In genomic region chr6:193180-193579, GRCh38 we compare ENCODE assay signal across 17 cellular contexts.
DNase-seq lines count a peak whose midpoint lies in the region; ATAC-seq and TF ChIP-seq lines count a peak whose summit lies in the region.
"Had no signal": no experiment of that assay in that cellular context is flagged by ENCODE, and none has a peak within 500 bp of the region (broad histone marks: within the 10 kb centered on the region; RNA-seq: fewer than 3 reads in every experiment).

No MANE protein-coding gene starts in this region.

- H2AFZ ChIP-seq in IMR-90 (replicated peaks; ENCODE audit: low read length, poor library complexity), result no peak overlapping the region

- BruUV-seq in IMR-90 (replicated peaks; lab: Mats Ljungman, UMichigan), result no TSS peak

- H3K9ac ChIP-seq in IMR-90 (ENCODE audit: low read depth, low read length), result no peak overlapping the region

- H3K4me1 ChIP-seq in IMR-90 (ENCODE audit: control insufficient read depth, insufficient read depth, low read length), result no peaks in the 10 kb centered on the region
- peaks cover 0 to 15% of the 10 kb centered on the region in 2 donors for H3K4me1 ChIP-seq in left lung
- peaks cover 0 to 20% (median 0%) of the 10 kb centered on the region in 4 donors for H3K4me1 ChIP-seq in tibial nerve

- 81% methylated on average over 5 of the region's 7 CpGs; no CpG with 5 or more reads in 1 of the 2 experiments for WGBS in IMR-90 (ENCODE audit: extremely low coverage in 2 of 2, insufficient read length in 1 of 2), 2 experiments
- WGBS in tibial nerve, 2 donors, result 91 to 92% methylated on average over 7 of the region's 7 CpGs

- H3K79me1 ChIP-seq in IMR-90 (ENCODE audit: low read depth in 1 of 2, low read length in 2 of 2), result no peaks in the 10 kb centered on the region

- no peak overlapping the region for H4K5ac ChIP-seq in IMR-90 (ENCODE audit: low read depth, low read length)

- H3K23ac ChIP-seq in IMR-90 (ENCODE audit: low read depth, low read length), result no peak overlapping the region

- H3K27me3 ChIP-seq in IMR-90 (ENCODE audit: control insufficient read depth, insufficient read depth, low read length), result peaks cover 2% of the 10 kb centered on the region; the same call in 1 of the 2 replicates
- H3K27me3 ChIP-seq in left lung, result no peaks in the 10 kb centered on the region
- H3K27me3 ChIP-seq in tibial nerve, result no peaks in the 10 kb centered on the region
- H3K27me3 ChIP-seq: gastrocnemius medialis, right atrium auricular region had no signal

- CTCF ChIA-PET in IMR-90 (lab: Yijun Ruan, JAX), result no interaction called here

- H3K4me1 Mint-ChIP-seq in activated naive CD8-positive, alpha-beta T cell (ENCODE audit: low read depth), result peaks cover 78% of the 10 kb centered on the region
- peaks cover 36 to 72% (median 62%) of the 10 kb centered on the region in 4 donors for H3K4me1 Mint-ChIP-seq in naive thymus-derived CD8-positive, alpha-beta T cell

- H3K27ac Mint-ChIP-seq in activated naive CD8-positive, alpha-beta T cell, result peak overlapping the region; percentile 97
- peak overlapping the region in 8 of 10 donors; percentile 15 to 93 (median 65) for H3K27ac Mint-ChIP-seq in naive thymus-derived CD8-positive, alpha-beta T cell
- H3K27ac Mint-ChIP-seq: H9 had no signal

- no peak overlapping the region for H3K27ac ChIP-seq in IMR-90 (ENCODE audit: insufficient read depth, low read length)
- no peak overlapping the region for H3K27ac ChIP-seq in left lung
- no peak overlapping the region for H3K27ac ChIP-seq in tibial nerve
- H3K27ac ChIP-seq: gastrocnemius medialis, right atrium auricular region had no signal

- no peak overlapping the region for H4K91ac ChIP-seq in IMR-90 (ENCODE audit: insufficient read depth, low read depth, low read length)

- H2BK120ac ChIP-seq in IMR-90 (ENCODE audit: low read depth, low read length), result no peak overlapping the region

- no peak overlapping the region for H2BK15ac ChIP-seq in IMR-90 (ENCODE audit: low read depth, low read length)

- no peak overlapping the region for H2AK9ac ChIP-seq in IMR-90 (replicated peaks; ENCODE audit: low read depth, low read length, poor library complexity)

- no peaks in the 10 kb centered on the region for H3K36me3 ChIP-seq in IMR-90 (ENCODE audit: control insufficient read depth, insufficient read depth, low read length)
- H3K36me3 ChIP-seq in left lung, result no peaks in the 10 kb centered on the region
- H3K36me3 ChIP-seq in tibial nerve, result no peaks in the 10 kb centered on the region
- H3K36me3 ChIP-seq: gastrocnemius medialis, right atrium auricular region had no signal

- H3K27me3 Mint-ChIP-seq in activated naive CD8-positive, alpha-beta T cell, result no peaks in the 10 kb centered on the region
- H3K27me3 Mint-ChIP-seq in naive thymus-derived CD8-positive, alpha-beta T cell, result no peaks in the 10 kb centered on the region

- no peak overlapping the region for H3K4ac ChIP-seq in IMR-90 (ENCODE audit: low read depth, low read length)

- ATAC-seq in IMR-90 (ENCODE audit: low read depth) (no peak), left lung (no peak)
- no peak for ATAC-seq in naive thymus-derived CD8-positive, alpha-beta T cell
- ATAC-seq: gastrocnemius medialis, left cardiac atrium had no signal

- intact Hi-C loops in IMR-90 (cut with micrococcal nuclease) (no loop called here), left lung (cut with DNase I) (no loop called here)

- H3K4me3 ChIP-seq in IMR-90 (ENCODE audit: insufficient read depth, low read depth, low read length) (no peak overlapping the region), left lung (no peak overlapping the region), tibial nerve (no peak overlapping the region)
- H3K4me3 ChIP-seq: gastrocnemius medialis, right atrium auricular region had no signal

- H3K9me1 ChIP-seq in IMR-90 (ENCODE audit: insufficient read depth, low read length), result no peaks in the 10 kb centered on the region

- no peak overlapping the region for H3K56ac ChIP-seq in IMR-90 (ENCODE audit: extremely low read depth, insufficient read depth, low read length)

- no peak for TF ChIP-seq RAD21 in IMR-90 (IDR thresholded peaks at IDR 0.05; ENCODE audit: low read length)

- H4K8ac ChIP-seq in IMR-90 (ENCODE audit: low read depth in 2 of 2, low read length in 2 of 2), result no peak overlapping the region

- POLR2A ChIA-PET in IMR-90 (lab: Charles Lee; ENCODE audit: unreplicated experiment), result no interaction called here
- POLR2A ChIA-PET in naive thymus-derived CD8-positive, alpha-beta T cell (lab: Charles Lee), result interaction anchor here (0.7 kb wide), 1 partner anchor 9 kb away, joined by 3 read pairs; no protein-coding TSS in a partner anchor

- no peak overlapping the region for H3K4me2 ChIP-seq in IMR-90 (ENCODE audit: low read depth, low read length)

- no peak overlapping the region for H2AK5ac ChIP-seq in IMR-90 (ENCODE audit: low read depth, low read length)

- H3K9me3 Mint-ChIP-seq in activated naive CD8-positive, alpha-beta T cell (ENCODE audit: low read depth), result no peaks in the 10 kb centered on the region
- no peaks in the 10 kb centered on the region for H3K9me3 Mint-ChIP-seq in naive thymus-derived CD8-positive, alpha-beta T cell

- H3K18ac ChIP-seq in IMR-90 (ENCODE audit: low read depth, low read length), result no peak overlapping the region

- TF ChIP-seq POLR2A in IMR-90 (IDR thresholded peaks at IDR 0.05; ENCODE audit: low read depth, low read length) (no peak), tibial nerve (IDR thresholded peaks at IDR 0.05) (no peak)

- no peak overlapping the region for H2BK20ac ChIP-seq in IMR-90 (ENCODE audit: low read depth, low read length)

- TF ChIP-seq CTCF in IMR-90 (conservative IDR thresholded peaks at IDR 0.05; ENCODE audit: low read depth, low read length) (no peak), left lung (IDR thresholded peaks at IDR 0.05) (no peak), tibial nerve (IDR thresholded peaks at IDR 0.05) (no peak)

- dilution Hi-C loops in IMR-90 (cut with HindIII; ENCODE audit: low sequenced_read_pairs, unreplicated experiment), result no loop called here

- no peak for TF ChIP-seq EP300 in tibial nerve (IDR thresholded peaks at IDR 0.05)

- no peak overlapping the region for H3K14ac ChIP-seq in IMR-90 (replicated peaks; ENCODE audit: low read depth, low read length)

- no peaks in the 10 kb centered on the region for H4K20me1 ChIP-seq in IMR-90 (ENCODE audit: insufficient read depth, low read length)

- in situ Hi-C loops in IMR-90 (cut with MboI; ENCODE audit: low sequenced_read_pairs) (no loop called here), KBM-7 (cut with MboI; ENCODE audit: low pct_unique_long_range_greater_than_20kb, low sequenced_read_pairs) (no loop called here)

- peak overlapping the region; percentile 66 for H2BK5ac ChIP-seq in IMR-90 (ENCODE audit: low read depth, low read length, poor library complexity, severe bottlenecking)

- peak; percentile 40 for DNase-seq in activated CD8-positive, alpha-beta memory T cell treated with anti-CD3 and anti-CD28 coated beads, Interleukin-2, amount 50 U/mL, for 48 hours
- no peak for DNase-seq in activated CD8-positive, alpha-beta memory T cell treated with anti-CD3 and anti-CD28 coated beads for 24 hours
- DNase-seq in IMR-90, result no peak
- DNase-seq in naive thymus-derived CD8-positive, alpha-beta T cell, result no peak
- no peak for DNase-seq in left lung
- DNase-seq in tibial nerve (ENCODE audit: low spot score in 2 of 2), result no peak
- no peak for DNase-seq in KBM-7
- DNase-seq: ACHN, gastrocnemius medialis, H9, left cardiac atrium, midbrain, NCI-H2029, nucleus accumbens, trophoblast cell had no signal

- H3K9me3 ChIP-seq in IMR-90 (ENCODE audit: control insufficient read depth, insufficient read depth, low read length) (no peaks in the 10 kb centered on the region), left lung (no peaks in the 10 kb centered on the region), tibial nerve (no peaks in the 10 kb centered on the region)
- H3K9me3 ChIP-seq: gastrocnemius medialis, right atrium auricular region had no signal

- H3K36me3 Mint-ChIP-seq in activated naive CD8-positive, alpha-beta T cell, result peaks cover 2% of the 10 kb centered on the region
- H3K36me3 Mint-ChIP-seq in naive thymus-derived CD8-positive, alpha-beta T cell, result no peaks in the 10 kb centered on the region

- peak overlapping the region; percentile 73 for H3K4me3 Mint-ChIP-seq in activated naive CD8-positive, alpha-beta T cell
- H3K4me3 Mint-ChIP-seq in naive thymus-derived CD8-positive, alpha-beta T cell, result peak overlapping the region in 7 of 10 donors; percentile 2 to 70 (median 30)
- H3K4me3 Mint-ChIP-seq: H9 had no signal

TF ChIP-seq in IMR-90, 13 proteins besides CTCF, POLR2A, EP300 and RAD21 (continues in another document):
- no peak for TF ChIP-seq USF2 (IDR thresholded peaks at IDR 0.05; ENCODE audit: low read depth, low read length)
- no peak for TF ChIP-seq CHD1 (IDR thresholded peaks at IDR 0.05; ENCODE audit: low read depth, low read length)
- no peak for TF ChIP-seq MXI1 (IDR thresholded peaks at IDR 0.05; ENCODE audit: borderline replicate concordance, low read depth, low read length)
- no peak for TF ChIP-seq RCOR1 (IDR thresholded peaks at IDR 0.05; ENCODE audit: insufficient replicate concordance, low read length)
- TF ChIP-seq CEBPB (IDR thresholded peaks at IDR 0.05; ENCODE audit: low read depth, low read length), result no peak
- TF ChIP-seq ELK1 (IDR thresholded peaks at IDR 0.05; ENCODE audit: borderline replicate concordance, low read depth, low read length), result no peak
- no peak for TF ChIP-seq SMC3 (IDR thresholded peaks at IDR 0.05; ENCODE audit: low read depth, low read length)
- no peak for TF ChIP-seq NFE2L2 (IDR thresholded peaks at IDR 0.05; ENCODE audit: low read depth, low read length)
- no peak for TF ChIP-seq MAFK (IDR thresholded peaks at IDR 0.05; ENCODE audit: low read depth, low read length)
- no peak for TF ChIP-seq MAZ (IDR thresholded peaks at IDR 0.05; ENCODE audit: borderline replicate concordance, low read depth, low read length)
- no peak for TF ChIP-seq BHLHE40 (IDR thresholded peaks at IDR 0.05; ENCODE audit: low read depth, low read length)
- TF ChIP-seq FOS (IDR thresholded peaks at IDR 0.05; ENCODE audit: low read depth, low read length), result no peak
